In the genomic region with DNA sequence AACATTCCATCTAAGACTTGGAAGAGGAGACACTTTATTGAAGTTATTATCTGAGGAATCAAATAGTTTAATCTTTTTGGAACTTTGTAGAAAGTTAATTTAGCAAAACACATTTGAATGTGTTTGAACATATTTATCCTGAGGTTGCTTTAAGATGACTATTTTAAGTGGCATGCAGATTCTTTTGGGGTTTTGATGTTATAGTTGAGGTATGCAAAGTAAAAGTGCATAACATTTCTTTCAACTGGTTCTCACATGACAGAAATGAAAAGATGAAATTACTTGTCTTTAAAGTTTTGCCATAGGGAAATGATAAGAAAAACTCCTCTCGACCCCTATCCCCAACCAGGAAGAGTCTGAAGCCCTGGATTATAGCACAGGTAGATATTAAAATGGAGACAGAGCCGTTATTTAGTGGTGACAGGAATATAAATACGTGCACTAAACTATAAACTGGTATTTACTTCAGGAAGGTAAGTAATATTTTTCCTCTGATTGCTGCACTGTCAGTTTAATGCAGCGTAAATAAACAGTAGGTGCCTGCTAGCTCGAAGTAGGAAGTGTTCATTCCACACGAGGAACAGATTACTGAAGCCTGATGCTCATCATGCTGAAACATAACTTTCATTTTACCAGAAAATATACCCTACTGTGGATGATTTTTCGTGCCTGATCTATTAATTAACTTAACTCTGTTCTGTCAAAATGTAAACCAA, we compare ENCODE assay signal across 1 cellular context.
TF ChIP-seq lines count a peak whose summit lies in the region.

No MANE protein-coding gene starts in this region.

TF ChIP-seq in HEK293, 187 proteins besides CTCF, POLR2A, EP300 and RAD21 (continued from another document):
- TF ChIP-seq, protein P1, sequence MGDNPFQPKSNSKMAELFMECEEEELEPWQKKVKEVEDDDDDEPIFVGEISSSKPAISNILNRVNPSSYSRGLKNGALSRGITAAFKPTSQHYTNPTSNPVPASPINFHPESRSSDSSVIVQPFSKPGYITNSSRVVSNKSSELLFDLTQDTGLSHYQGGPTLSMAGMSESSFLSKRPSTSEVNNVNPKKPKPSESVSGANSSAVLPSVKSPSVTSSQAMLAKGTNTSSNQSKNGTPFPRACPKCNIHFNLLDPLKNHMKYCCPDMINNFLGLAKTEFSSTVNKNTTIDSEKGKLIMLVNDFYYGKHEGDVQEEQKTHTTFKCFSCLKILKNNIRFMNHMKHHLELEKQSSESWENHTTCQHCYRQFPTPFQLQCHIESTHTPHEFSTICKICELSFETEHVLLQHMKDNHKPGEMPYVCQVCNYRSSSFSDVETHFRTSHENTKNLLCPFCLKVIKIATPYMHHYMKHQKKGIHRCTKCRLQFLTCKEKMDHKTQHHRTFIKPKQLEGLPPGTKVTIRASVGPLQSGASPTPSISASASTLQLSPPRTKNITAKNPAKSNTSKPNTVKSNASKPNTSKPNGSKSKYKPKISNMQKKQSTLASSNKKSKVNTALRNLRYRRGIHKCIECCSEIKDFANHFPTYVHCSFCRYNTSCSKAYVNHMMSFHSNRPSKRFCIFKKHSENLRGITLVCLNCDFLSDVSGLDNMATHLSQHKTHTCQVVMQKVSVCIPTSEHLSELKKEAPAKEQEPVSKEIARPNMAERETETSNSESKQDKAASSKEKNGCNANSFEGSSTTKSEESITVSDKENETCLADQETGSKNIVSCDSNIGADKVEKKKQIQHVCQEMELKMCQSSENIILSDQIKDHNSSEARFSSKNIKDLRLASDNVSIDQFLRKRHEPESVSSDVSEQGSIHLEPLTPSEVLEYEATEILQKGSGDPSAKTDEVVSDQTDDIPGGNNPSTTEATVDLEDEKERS (tag by site-specific recombination; IDR thresholded peaks at IDR 0.05), result no peak
- TF ChIP-seq ZNF132 (tag by site-specific recombination; IDR thresholded peaks at IDR 0.05; ENCODE audit: borderline replicate concordance) (no peak), ZNF341 (tag by site-specific recombination; IDR thresholded peaks at IDR 0.05; ENCODE audit: low read depth) (no peak), ZNF585B (tag by site-specific recombination; IDR thresholded peaks at IDR 0.05) (no peak), KLF8 (tag by site-specific recombination; IDR thresholded peaks at IDR 0.05) (no peak), ZNF221 (tag by site-specific recombination; IDR thresholded peaks at IDR 0.05; ENCODE audit: borderline replicate concordance) (no peak), SP7 (tag by site-specific recombination; IDR thresholded peaks at IDR 0.05) (peak; percentile 54; the same call in 1 of the 2 replicates), OSR2 (tag by site-specific recombination; IDR thresholded peaks at IDR 0.05) (peak; percentile 57; the same call in 1 of the 2 replicates), ZNF76 (tag by site-specific recombination; IDR thresholded peaks at IDR 0.05; ENCODE audit: borderline replicate concordance, low read depth) (no peak), SETDB1 (IDR thresholded peaks at IDR 0.05; ENCODE audit: insufficient read length, low read length) (no peak), ZNF214 (tag by site-specific recombination; IDR thresholded peaks at IDR 0.05; ENCODE audit: borderline replicate concordance) (no peak), ZBTB20 (tag by site-specific recombination; IDR thresholded peaks at IDR 0.05) (no peak), ZFP69B (tag by site-specific recombination; IDR thresholded peaks at IDR 0.05) (no peak), HOXC10 (CRISPR knock-in tag; IDR thresholded peaks at IDR 0.05) (no peak), ZNF621 (tag by site-specific recombination; IDR thresholded peaks at IDR 0.05) (no peak), ZNF292 (tag by site-specific recombination; IDR thresholded peaks at IDR 0.05; ENCODE audit: borderline replicate concordance, low read depth) (no peak), ZBTB7A (tag by site-specific recombination; IDR thresholded peaks at IDR 0.05; ENCODE audit: low read depth) (no peak)
- TF ChIP-seq, protein P2, sequence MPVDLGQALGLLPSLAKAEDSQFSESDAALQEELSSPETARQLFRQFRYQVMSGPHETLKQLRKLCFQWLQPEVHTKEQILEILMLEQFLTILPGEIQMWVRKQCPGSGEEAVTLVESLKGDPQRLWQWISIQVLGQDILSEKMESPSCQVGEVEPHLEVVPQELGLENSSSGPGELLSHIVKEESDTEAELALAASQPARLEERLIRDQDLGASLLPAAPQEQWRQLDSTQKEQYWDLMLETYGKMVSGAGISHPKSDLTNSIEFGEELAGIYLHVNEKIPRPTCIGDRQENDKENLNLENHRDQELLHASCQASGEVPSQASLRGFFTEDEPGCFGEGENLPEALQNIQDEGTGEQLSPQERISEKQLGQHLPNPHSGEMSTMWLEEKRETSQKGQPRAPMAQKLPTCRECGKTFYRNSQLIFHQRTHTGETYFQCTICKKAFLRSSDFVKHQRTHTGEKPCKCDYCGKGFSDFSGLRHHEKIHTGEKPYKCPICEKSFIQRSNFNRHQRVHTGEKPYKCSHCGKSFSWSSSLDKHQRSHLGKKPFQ (tag by site-specific recombination; IDR thresholded peaks at IDR 0.05), result no peak
- TF ChIP-seq, protein P3, sequence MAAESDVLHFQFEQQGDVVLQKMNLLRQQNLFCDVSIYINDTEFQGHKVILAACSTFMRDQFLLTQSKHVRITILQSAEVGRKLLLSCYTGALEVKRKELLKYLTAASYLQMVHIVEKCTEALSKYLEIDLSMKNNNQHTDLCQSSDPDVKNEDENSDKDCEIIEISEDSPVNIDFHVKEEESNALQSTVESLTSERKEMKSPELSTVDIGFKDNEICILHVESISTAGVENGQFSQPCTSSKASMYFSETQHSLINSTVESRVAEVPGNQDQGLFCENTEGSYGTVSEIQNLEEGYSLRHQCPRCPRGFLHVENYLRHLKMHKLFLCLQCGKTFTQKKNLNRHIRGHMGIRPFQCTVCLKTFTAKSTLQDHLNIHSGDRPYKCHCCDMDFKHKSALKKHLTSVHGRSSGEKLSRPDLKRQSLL (tag by site-specific recombination; IDR thresholded peaks at IDR 0.05), result no peak
